In genomic region chr11:119316017-119316728, GRCh38 we compare ENCODE assay signal across 8 cellular contexts. TPM values are rescaled to one million over a fixed set of nuclear protein-coding genes. Genes with fewer than 3 reads are reported as not detected.
DNase-seq lines count a peak whose midpoint lies in the region; ATAC-seq and TF ChIP-seq lines count a peak whose summit lies in the region.

No MANE protein-coding gene starts in this region.

- peak overlapping the region in 2 of 7 donors; percentile 65 to 70 for H3K27ac Mint-ChIP-seq in CD4-positive, alpha-beta memory T cell
- no peak overlapping the region for H3K27ac Mint-ChIP-seq in activated naive CD8-positive, alpha-beta T cell

- H3K4me3 Mint-ChIP-seq in CD4-positive, alpha-beta memory T cell, result peak overlapping the region; percentile 67 to 82 (median 75)
- peak overlapping the region; percentile 81 for H3K4me3 Mint-ChIP-seq in activated naive CD8-positive, alpha-beta T cell

- no peaks in the 10 kb centered on the region for H3K9me3 ChIP-seq in CD4-positive, alpha-beta memory T cell (ENCODE audit: control insufficient read depth in 1 of 2, low read length in 2 of 2)
- no peaks in the 10 kb centered on the region for H3K9me3 ChIP-seq in right cardiac atrium (ENCODE audit: control insufficient read depth, low read length)

- POLR2A ChIA-PET in CD4-positive, alpha-beta memory T cell (lab: Charles Lee; ENCODE audit: partially characterized antibody), result interaction anchor here (0.9 to 1.3 kb wide), 2 partner anchors 8 kb away, joined by 3 to 6 read pairs; no protein-coding TSS in a partner anchor

- peaks cover 50% of the 10 kb centered on the region for H3K4me1 ChIP-seq in CD4-positive, alpha-beta memory T cell (ENCODE audit: insufficient read depth, low read length)
- H3K4me1 ChIP-seq in right cardiac atrium (ENCODE audit: control insufficient read depth, insufficient read depth, low read length), result peaks cover 13% of the 10 kb centered on the region

- H3K4me1 Mint-ChIP-seq in CD4-positive, alpha-beta memory T cell, result peaks cover 11 to 42% (median 25%) of the 10 kb centered on the region in 4 donors
- H3K4me1 Mint-ChIP-seq in activated naive CD8-positive, alpha-beta T cell (ENCODE audit: low read depth), result peaks cover 16% of the 10 kb centered on the region

- H3K36me3 ChIP-seq in CD4-positive, alpha-beta memory T cell (ENCODE audit: insufficient read depth, low read length), result no peaks in the 10 kb centered on the region

- no peak for TF ChIP-seq RAD21 in Ishikawa (IDR thresholded peaks at IDR 0.05; ENCODE audit: low read depth)

- no peaks in the 10 kb centered on the region for H3K9me3 Mint-ChIP-seq in CD4-positive, alpha-beta memory T cell
- H3K9me3 Mint-ChIP-seq in activated naive CD8-positive, alpha-beta T cell (ENCODE audit: low read depth), result no peaks in the 10 kb centered on the region

- peak overlapping the region; percentile 46 to 49 for H3K4me3 ChIP-seq in CD4-positive, alpha-beta memory T cell (ENCODE audit: low read length in 2 of 2)
- H3K4me3 ChIP-seq in right cardiac atrium (ENCODE audit: low read length), result peak overlapping the region; percentile 80

- TF ChIP-seq EP300 in Ishikawa (IDR thresholded peaks at IDR 0.05; ENCODE audit: borderline replicate concordance), result no peak

- CTCF ChIA-PET in CD4-positive, alpha-beta memory T cell (lab: Charles Lee; ENCODE audit: partially characterized antibody), result interaction anchor here (1.0 to 2.7 kb wide), 4 partner anchors 8 to 32 kb away, joined by 3 to 22 read pairs (median 6); no protein-coding TSS in a partner anchor

- H3K36me3 Mint-ChIP-seq in CD4-positive, alpha-beta memory T cell, result no peaks in the 10 kb centered on the region
- H3K36me3 Mint-ChIP-seq in activated naive CD8-positive, alpha-beta T cell, result no peaks in the 10 kb centered on the region

- intact Hi-C loops in CD4-positive, alpha-beta memory T cell (cut with micrococcal nuclease), result no loop called here
- intact Hi-C loops in right cardiac atrium (cut with DNase I), result loop anchor here in 1 of 4 donors (10.0 kb wide), 1 partner anchor 111 kb away; the partner anchor contains the start of gene CBL

- no peak for DNase-seq in CD4-positive, alpha-beta memory T cell
- DNase-seq in right cardiac atrium (peak; percentile 75 to 91 (median 86)), renal cortical epithelial cell (ENCODE audit: low read depth) (peak; percentile 19), HuH-7 (ENCODE audit: low spot score) (no peak)
- no peak for DNase-seq in activated effector memory CD4-positive, alpha-beta T cell treated with anti-CD3 and anti-CD28 coated beads, Interleukin-2, amount 50 U/mL, for 16 hours

- H3K27ac ChIP-seq in CD4-positive, alpha-beta memory T cell (ENCODE audit: low read depth, low read length), result no peak overlapping the region
- H3K27ac ChIP-seq in right cardiac atrium (ENCODE audit: low read length), result peak overlapping the region; percentile 81

- ATAC-seq in right cardiac atrium, result peak; percentile 2 to 31
- ATAC-seq in GM19467 (IDR thresholded peaks at IDR 0.05; ENCODE audit: unreplicated experiment), result no peak

- H3K27me3 Mint-ChIP-seq in CD4-positive, alpha-beta memory T cell, result peaks cover 1 to 16% of the 10 kb centered on the region in 2 donors
- peaks cover 7% of the 10 kb centered on the region for H3K27me3 Mint-ChIP-seq in activated naive CD8-positive, alpha-beta T cell

- peaks cover 10% of the 10 kb centered on the region for H3K27me3 ChIP-seq in CD4-positive, alpha-beta memory T cell (ENCODE audit: insufficient read depth, low read length)
- H3K27me3 ChIP-seq in right cardiac atrium (ENCODE audit: control insufficient read depth, insufficient read depth), result no peaks in the 10 kb centered on the region

- under 1% methylated on average over 46 of the region's 46 CpGs for WGBS in right cardiac atrium

TF ChIP-seq in Ishikawa, 13 proteins besides CTCF, POLR2A, EP300 and RAD21:
- TF ChIP-seq CREB1 (IDR thresholded peaks at IDR 0.05; ENCODE audit: low read depth) (no peak), TAF1 (IDR thresholded peaks at IDR 0.05; ENCODE audit: low read depth) (no peak), YY1 (IDR thresholded peaks at IDR 0.05; ENCODE audit: low read depth) (no peak), TEAD4 (IDR thresholded peaks at IDR 0.05) (no peak), MAX (IDR thresholded peaks at IDR 0.05) (no peak), EGR1 (IDR thresholded peaks at IDR 0.05) (no peak), NFIC (IDR thresholded peaks at IDR 0.05) (peak; percentile 57), TCF12 (IDR thresholded peaks at IDR 0.05; ENCODE audit: low read depth) (0 out of 2 replicates have a peak, but pooled peaks have one; percentile 12), CEBPB (IDR thresholded peaks at IDR 0.05) (no peak), USF1 (IDR thresholded peaks at IDR 0.05) (no peak), FOXM1 (IDR thresholded peaks at IDR 0.05; ENCODE audit: borderline replicate concordance, low read depth) (no peak)

RNA-seq across cellular contexts. Expression of gene MCAM, which starts 0.8 kb away (rescaled TPM):
- total RNA-seq in CD4-positive, alpha-beta memory T cell, result under 1 TPM; 0.26 to 0.28 TPM
- polyA plus RNA-seq in CD4-positive, alpha-beta memory T cell, result under 1 TPM; 0.40 to 0.82 TPM
- total RNA-seq in right cardiac atrium (100 to 1,000 TPM in 2 of 4 donors, 10 to 100 TPM in 2; 95.1 to 127 (median 104) TPM), renal cortical epithelial cell (559 and 965 TPM in 2 replicates)
- polyA plus RNA-seq in right cardiac atrium, result 97.2 TPM

RNA-seq across cellular contexts. Expression of gene RNF26, which starts 18.2 kb away (rescaled TPM):
- total RNA-seq in CD4-positive, alpha-beta memory T cell, result 10 to 100 TPM; 17.5 to 18.3 TPM
- polyA plus RNA-seq in CD4-positive, alpha-beta memory T cell, result 10 to 100 TPM; 33.1 to 50.8 TPM
- 10 to 100 TPM; 12.7 to 19.6 (median 15.2) TPM for total RNA-seq in right cardiac atrium
- 9.7 TPM for polyA plus RNA-seq in right cardiac atrium
- 3.0 and 16.3 TPM in 2 replicates for total RNA-seq in renal cortical epithelial cell

RNA-seq across cellular contexts. Expression of gene C1QTNF5, which starts 24.5 kb away (rescaled TPM):
- total RNA-seq in CD4-positive, alpha-beta memory T cell, result not detected
- polyA plus RNA-seq in CD4-positive, alpha-beta memory T cell, result not detected
- total RNA-seq in right cardiac atrium (10 to 100 TPM; 21.4 to 31.0 (median 24.1) TPM), renal cortical epithelial cell (5.6 and 15.7 TPM in 2 replicates)
- 27.1 TPM for polyA plus RNA-seq in right cardiac atrium

RNA-seq across cellular contexts. Expression of gene MFRP, which starts 30.3 kb away (rescaled TPM):
- not detected for total RNA-seq in CD4-positive, alpha-beta memory T cell
- polyA plus RNA-seq in CD4-positive, alpha-beta memory T cell, result not detected
- under 1 TPM in 1 of 4 donors, not detected in 3; 0.06 TPM for total RNA-seq in right cardiac atrium
- 0.02 TPM for polyA plus RNA-seq in right cardiac atrium
- not detected in 2 replicates for total RNA-seq in renal cortical epithelial cell

Comparison
In these comparisons a context has a peak if more than half of its experiments do, and no peak if none do; other contexts are left out.
1. DNase-seq: peak in right cardiac atrium (3 of 3) and renal cortical epithelial cell (single experiment); none in CD4-positive, alpha-beta memory T cell (0 of 5), activated effector memory CD4-positive, alpha-beta T cell treated with anti-CD3 and anti-CD28 coated beads, Interleukin-2, amount 50 U/mL, for 16 hours (single experiment) and HuH-7 (single experiment).
2. RNA of gene MCAM, which starts 0.8 kb away (total RNA-seq): 559 to 965 TPM in renal cortical epithelial cell and 95.1 to 127 TPM in right cardiac atrium; 0.26 to 0.28 TPM in CD4-positive, alpha-beta memory T cell; every median in the first group is over 10 times any median in the second.